7 cellular contexts compared by ENCODE assay signal in genomic region chr2:111254916-111255315, GRCh38.
DNase-seq lines count a peak whose midpoint lies in the region; FAIRE-seq and TF ChIP-seq lines count a peak whose summit lies in the region.
"Not testable (repeated sequence)": the region's sequence is repeated elsewhere in the genome, so short reads cannot be mapped to it uniquely, and the experiment has no call there.

No MANE protein-coding gene starts in this region.

- peaks cover 14% of the 10 kb centered on the region for H3K36me3 Mint-ChIP-seq in endodermal cell (ENCODE audit: low read depth)
- H3K36me3 Mint-ChIP-seq in osteocyte (ENCODE audit: unreplicated experiment) = peaks cover 14% of the 10 kb centered on the region

- FAIRE-seq in HTR-8/SVneo (lab: Jason Lieb, UNC) = peak; percentile 38

- not testable (repeated sequence) for H3K4me3 Mint-ChIP-seq in endodermal cell; osteocyte (ENCODE audit: unreplicated experiment)

- DNase-seq in EH (ENCODE audit: low read depth) (peak; percentile 55), NCI-H226 (peak; percentile 56), endodermal cell (peak; percentile 13), fibroblast of mammary gland (ENCODE audit: low read depth) (peak; percentile 15), islet precursor cell (peak; percentile 32), osteocyte (ENCODE audit: extremely low spot score, unreplicated experiment) (peak; percentile 34)
- DNase-seq in HTR-8/SVneo (ENCODE audit: insufficient read length, low spot score) = not testable (repeated sequence)

- 94 to 100% methylated on average over 3 of the region's 6 CpGs for WGBS in endodermal cell (ENCODE audit: insufficient coverage in 1 of 2, insufficient read length in 1 of 2), 2 experiments

- not testable (repeated sequence) for H3K36me3 ChIP-seq in endodermal cell (ENCODE audit: control insufficient read depth, insufficient read depth, low read length)

- H3K4me3 ChIP-seq in endodermal cell (ENCODE audit: low read length); fibroblast of mammary gland (ENCODE audit: control insufficient read depth, low read depth, low read length): not testable (repeated sequence)

- H3K27me3 Mint-ChIP-seq in endodermal cell (ENCODE audit: insufficient read depth) = peaks cover 13% of the 10 kb centered on the region
- H3K27me3 Mint-ChIP-seq in osteocyte (ENCODE audit: unreplicated experiment) = not testable (repeated sequence)

- TF ChIP-seq CTCF in endodermal cell (conservative IDR thresholded peaks at IDR 0.05); fibroblast of mammary gland (conservative IDR thresholded peaks at IDR 0.05; ENCODE audit: control insufficient read depth, insufficient read depth, low read depth, low read length); osteocyte (IDR thresholded peaks at IDR 0.05): not testable (repeated sequence)

- H3K4me1 Mint-ChIP-seq in endodermal cell = not testable (repeated sequence)
- H3K4me1 Mint-ChIP-seq in osteocyte (ENCODE audit: unreplicated experiment) = peaks cover 16% of the 10 kb centered on the region

- peaks cover 17% of the 10 kb centered on the region for H3K9me3 Mint-ChIP-seq in endodermal cell
- peaks cover 14% of the 10 kb centered on the region for H3K9me3 Mint-ChIP-seq in osteocyte (ENCODE audit: unreplicated experiment)

- H3K4me1 ChIP-seq in endodermal cell (ENCODE audit: control insufficient read depth, insufficient read depth, low read length) = not testable (repeated sequence)

- H3K27me3 ChIP-seq in endodermal cell (ENCODE audit: control insufficient read depth, insufficient read depth, low read length, poor library complexity, severe bottlenecking) = not testable (repeated sequence)

- not testable (repeated sequence) for H3K9ac ChIP-seq in endodermal cell (ENCODE audit: extremely low read depth, low read length, poor library complexity, severe bottlenecking)

- not testable (repeated sequence) for H3K27ac ChIP-seq in endodermal cell (ENCODE audit: low read depth, low read length)

- H3K27ac Mint-ChIP-seq in endodermal cell; osteocyte (ENCODE audit: unreplicated experiment): not testable (repeated sequence)

- H3K9me3 ChIP-seq in endodermal cell (ENCODE audit: control insufficient read depth, low read length) = peaks cover 13% of the 10 kb centered on the region
